In the genomic region with DNA sequence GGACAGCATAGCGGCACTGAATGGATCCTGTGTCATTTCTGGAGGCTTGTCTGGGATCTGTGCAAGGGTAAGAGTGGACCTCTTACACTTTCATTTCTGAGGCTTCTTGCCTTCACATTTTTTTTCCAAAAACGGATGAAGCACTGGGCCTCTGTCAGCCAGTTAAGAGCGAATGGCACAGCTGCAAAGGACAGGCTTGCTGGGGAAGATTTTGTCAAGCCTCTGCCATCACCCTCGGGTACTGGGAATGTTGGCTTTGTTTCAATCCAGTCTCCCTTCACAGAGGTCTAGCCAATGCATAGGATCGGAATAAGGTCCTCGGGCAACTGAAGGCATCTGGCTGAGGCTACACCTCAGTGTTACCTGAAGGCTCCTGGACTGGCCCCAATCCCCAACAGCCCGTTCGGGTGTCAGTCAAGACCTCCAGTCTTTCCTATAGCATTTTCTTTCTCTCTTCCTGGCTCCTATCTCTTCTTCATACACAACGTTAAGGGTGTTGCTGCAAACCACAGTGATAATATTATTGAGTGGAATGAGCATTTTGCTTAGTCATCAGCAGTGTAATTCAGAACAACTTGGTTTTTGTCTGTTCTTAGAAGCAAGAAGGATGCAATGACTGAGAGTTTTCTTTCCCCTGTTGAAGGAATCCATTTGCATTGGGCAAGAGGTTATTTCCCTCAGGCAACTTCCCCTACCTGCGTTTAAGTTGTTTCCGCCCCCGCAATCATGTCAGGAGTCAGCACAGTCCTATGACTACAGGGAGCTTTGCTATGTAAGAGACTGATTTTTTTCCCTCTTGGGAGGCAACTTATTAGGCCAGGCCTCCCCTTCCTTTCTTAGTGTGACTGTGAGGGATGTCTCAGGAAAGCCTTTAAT, we compare ENCODE assay signal across 9 cellular contexts. TPM values are rescaled to one million over a fixed set of nuclear protein-coding genes. Genes with fewer than 3 reads are reported as not detected.
DNase-seq lines count a peak whose midpoint lies in the region; ATAC-seq and TF ChIP-seq lines count a peak whose summit lies in the region.
"Had no signal": no experiment of that assay in that cellular context is flagged by ENCODE, and none has a peak within 500 bp of the region (broad histone marks: within the 10 kb centered on the region; RNA-seq: fewer than 3 reads in every experiment).

No MANE protein-coding gene starts in this region.

- no peak overlapping the region for H3K27ac Mint-ChIP-seq in activated CD4-positive, alpha-beta T cell treated with anti-CD3 and anti-CD28 coated beads, Interleukin-2, amount 10 ng/mL, durations not matched to agents 7 days and 5 days
- peak overlapping the region; percentile 80 for H3K27ac Mint-ChIP-seq in WTC11

- peaks cover 0 to 12% (median 0%) of the 10 kb centered on the region in 4 donors for H3K4me1 ChIP-seq in tibial artery
- H3K4me1 ChIP-seq: A549 had no signal

- peaks cover 80% of the 10 kb centered on the region for H3K36me3 Mint-ChIP-seq in activated CD4-positive, alpha-beta T cell treated with anti-CD3 and anti-CD28 coated beads, Interleukin-2, amount 10 ng/mL, durations not matched to agents 7 days and 5 days (ENCODE audit: low read depth)
- peaks cover 42% of the 10 kb centered on the region for H3K36me3 Mint-ChIP-seq in WTC11

- CTCF ChIA-PET in activated CD4-positive, alpha-beta T cell treated with anti-CD3 and anti-CD28 coated beads, Interleukin-2, amount 10 ng/mL, durations not matched to agents 7 days and 5 days (lab: Charles Lee): interaction anchor here (0.7 kb wide), 1 partner anchor 23 kb away, joined by 3 read pairs; a partner anchor contains a TSS
- CTCF ChIA-PET in WTC11 (lab: Charles Lee): no interaction called here

- TF ChIP-seq CTCF in WTC11 (IDR thresholded peaks at IDR 0.05) (no peak), tibial artery (IDR thresholded peaks at IDR 0.05) (no peak)

- intact Hi-C loops in tibial artery (cut with DNase I; ENCODE audit: low total_unique reads): no loop called here

- H3K9me3 ChIP-seq in tibial artery: no peaks in the 10 kb centered on the region
- H3K9me3 ChIP-seq: A549 had no signal

- H3K4me3 Mint-ChIP-seq in activated CD4-positive, alpha-beta T cell treated with anti-CD3 and anti-CD28 coated beads, Interleukin-2, amount 10 ng/mL, durations not matched to agents 7 days and 5 days: no peak overlapping the region
- H3K4me3 Mint-ChIP-seq in WTC11: no peak overlapping the region

- no peaks in the 10 kb centered on the region for H3K27me3 ChIP-seq in tibial artery

- H3K4me3 ChIP-seq in tibial artery: no peak overlapping the region
- H3K4me3 ChIP-seq: A549 had no signal

- H3K27me3 Mint-ChIP-seq in activated CD4-positive, alpha-beta T cell treated with anti-CD3 and anti-CD28 coated beads, Interleukin-2, amount 10 ng/mL, durations not matched to agents 7 days and 5 days: no peaks in the 10 kb centered on the region
- no peaks in the 10 kb centered on the region for H3K27me3 Mint-ChIP-seq in WTC11 (ENCODE audit: low read depth)

- DNase-seq in activated CD4-positive, alpha-beta T cell treated with anti-CD3 and anti-CD28 coated beads for 24 hours (ENCODE audit: low read depth in 2 of 2): peak; percentile 41 to 60
- no peak for DNase-seq in activated CD4-positive, alpha-beta T cell treated with anti-CD3 and anti-CD28 coated beads, Interleukin-2, amount 10 ng/mL, durations not matched to agents 7 days and 5 days
- DNase-seq in WTC11 (ENCODE audit: low spot score) (no peak), fibroblast of peridontal ligament (ENCODE audit: extremely low read depth) (peak; percentile 70), mesenteric fat pad (ENCODE audit: low spot score) (no peak), tibial artery (no peak)
- peak; percentile 61 to 70 for DNase-seq in stimulated activated CD4-positive, alpha-beta T cell treated with anti-CD3 and anti-CD28 coated beads, Interleukin-4, amount 100 ng/mL, for 48 hours (ENCODE audit: low read depth in 2 of 2)

- ATAC-seq in HG03060 (IDR thresholded peaks at IDR 0.05; ENCODE audit: low read depth, unreplicated experiment) (peak; percentile 48), WTC11 (peak; percentile 60)
- ATAC-seq: A549 had no signal

- H3K4me1 Mint-ChIP-seq in activated CD4-positive, alpha-beta T cell treated with anti-CD3 and anti-CD28 coated beads, Interleukin-2, amount 10 ng/mL, durations not matched to agents 7 days and 5 days: peaks cover 41% of the 10 kb centered on the region
- peaks cover 30% of the 10 kb centered on the region for H3K4me1 Mint-ChIP-seq in WTC11

- H3K9me3 Mint-ChIP-seq in activated CD4-positive, alpha-beta T cell treated with anti-CD3 and anti-CD28 coated beads, Interleukin-2, amount 10 ng/mL, durations not matched to agents 7 days and 5 days: peaks cover 12% of the 10 kb centered on the region
- peaks cover 7% of the 10 kb centered on the region for H3K9me3 Mint-ChIP-seq in WTC11

- H3K27ac ChIP-seq in tibial artery: no peak overlapping the region

- POLR2A ChIA-PET in activated CD4-positive, alpha-beta T cell treated with anti-CD3 and anti-CD28 coated beads, Interleukin-2, amount 10 ng/mL, durations not matched to agents 7 days and 5 days (lab: Charles Lee): no interaction called here
- POLR2A ChIA-PET in WTC11 (lab: Charles Lee): no interaction called here

- H3K36me3 ChIP-seq in tibial artery: peaks cover 6 to 29% (median 26%) of the 10 kb centered on the region in 3 donors

TF ChIP-seq in WTC11, 78 proteins besides CTCF, POLR2A, EP300 and RAD21 (continues in another document):
- no peak for TF ChIP-seq JAZF1 (CRISPR knock-in tag; IDR thresholded peaks at IDR 0.05)
- TF ChIP-seq, protein P1, sequence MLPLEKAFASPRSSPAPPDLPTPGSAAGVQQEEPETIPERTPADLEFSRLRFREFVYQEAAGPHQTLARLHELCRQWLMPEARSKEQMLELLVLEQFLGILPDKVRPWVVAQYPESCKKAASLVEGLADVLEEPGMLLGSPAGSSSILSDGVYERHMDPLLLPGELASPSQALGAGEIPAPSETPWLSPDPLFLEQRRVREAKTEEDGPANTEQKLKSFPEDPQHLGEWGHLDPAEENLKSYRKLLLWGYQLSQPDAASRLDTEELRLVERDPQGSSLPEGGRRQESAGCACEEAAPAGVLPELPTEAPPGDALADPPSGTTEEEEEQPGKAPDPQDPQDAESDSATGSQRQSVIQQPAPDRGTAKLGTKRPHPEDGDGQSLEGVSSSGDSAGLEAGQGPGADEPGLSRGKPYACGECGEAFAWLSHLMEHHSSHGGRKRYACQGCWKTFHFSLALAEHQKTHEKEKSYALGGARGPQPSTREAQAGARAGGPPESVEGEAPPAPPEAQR (CRISPR knock-in tag; IDR thresholded peaks at IDR 0.05): no peak
- TF ChIP-seq, protein P2, sequence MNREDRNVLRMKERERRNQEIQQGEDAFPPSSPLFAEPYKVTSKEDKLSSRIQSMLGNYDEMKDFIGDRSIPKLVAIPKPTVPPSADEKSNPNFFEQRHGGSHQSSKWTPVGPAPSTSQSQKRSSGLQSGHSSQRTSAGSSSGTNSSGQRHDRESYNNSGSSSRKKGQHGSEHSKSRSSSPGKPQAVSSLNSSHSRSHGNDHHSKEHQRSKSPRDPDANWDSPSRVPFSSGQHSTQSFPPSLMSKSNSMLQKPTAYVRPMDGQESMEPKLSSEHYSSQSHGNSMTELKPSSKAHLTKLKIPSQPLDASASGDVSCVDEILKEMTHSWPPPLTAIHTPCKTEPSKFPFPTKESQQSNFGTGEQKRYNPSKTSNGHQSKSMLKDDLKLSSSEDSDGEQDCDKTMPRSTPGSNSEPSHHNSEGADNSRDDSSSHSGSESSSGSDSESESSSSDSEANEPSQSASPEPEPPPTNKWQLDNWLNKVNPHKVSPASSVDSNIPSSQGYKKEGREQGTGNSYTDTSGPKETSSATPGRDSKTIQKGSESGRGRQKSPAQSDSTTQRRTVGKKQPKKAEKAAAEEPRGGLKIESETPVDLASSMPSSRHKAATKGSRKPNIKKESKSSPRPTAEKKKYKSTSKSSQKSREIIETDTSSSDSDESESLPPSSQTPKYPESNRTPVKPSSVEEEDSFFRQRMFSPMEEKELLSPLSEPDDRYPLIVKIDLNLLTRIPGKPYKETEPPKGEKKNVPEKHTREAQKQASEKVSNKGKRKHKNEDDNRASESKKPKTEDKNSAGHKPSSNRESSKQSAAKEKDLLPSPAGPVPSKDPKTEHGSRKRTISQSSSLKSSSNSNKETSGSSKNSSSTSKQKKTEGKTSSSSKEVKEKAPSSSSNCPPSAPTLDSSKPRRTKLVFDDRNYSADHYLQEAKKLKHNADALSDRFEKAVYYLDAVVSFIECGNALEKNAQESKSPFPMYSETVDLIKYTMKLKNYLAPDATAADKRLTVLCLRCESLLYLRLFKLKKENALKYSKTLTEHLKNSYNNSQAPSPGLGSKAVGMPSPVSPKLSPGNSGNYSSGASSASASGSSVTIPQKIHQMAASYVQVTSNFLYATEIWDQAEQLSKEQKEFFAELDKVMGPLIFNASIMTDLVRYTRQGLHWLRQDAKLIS (CRISPR knock-in tag; IDR thresholded peaks at IDR 0.05; ENCODE audit: borderline replicate concordance): no peak
- TF ChIP-seq, protein P3, sequence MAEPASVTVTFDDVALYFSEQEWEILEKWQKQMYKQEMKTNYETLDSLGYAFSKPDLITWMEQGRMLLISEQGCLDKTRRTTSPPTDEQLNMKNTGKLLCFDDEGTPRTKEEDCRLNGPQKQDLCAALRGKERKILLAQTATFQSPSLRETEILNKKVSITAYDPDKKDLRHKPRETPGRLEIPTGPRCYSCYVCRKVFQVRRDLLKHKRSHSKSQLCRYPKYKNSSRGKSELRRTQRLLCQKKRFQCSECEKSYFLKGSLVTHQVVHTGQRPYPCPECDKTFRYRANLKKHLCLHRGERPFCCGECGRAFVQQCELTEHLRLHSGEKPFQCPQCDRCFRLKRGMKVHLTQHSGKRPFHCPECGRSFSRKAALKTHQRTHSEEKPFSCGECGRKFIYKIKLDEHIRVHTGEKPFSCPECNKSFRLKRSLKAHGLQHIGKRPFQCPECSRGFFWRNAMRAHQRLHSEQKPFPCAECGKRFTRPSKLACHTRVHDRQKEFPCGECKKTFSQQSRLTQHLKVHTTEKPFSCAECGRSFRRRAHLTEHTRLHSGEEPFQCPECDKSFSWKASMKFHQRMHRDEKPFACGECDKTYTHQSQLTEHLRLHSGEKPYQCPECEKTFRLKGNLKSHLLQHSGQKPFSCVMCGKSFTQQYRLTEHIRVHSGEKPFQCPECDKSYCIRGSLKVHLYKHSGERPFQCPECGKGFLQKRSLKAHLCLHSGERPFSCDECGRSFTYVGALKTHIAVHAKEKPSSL (CRISPR knock-in tag; conservative IDR thresholded peaks at IDR 0.05): no peak

RNA-seq across cellular contexts. Expression of a gene that starts 22.8 kb away (rescaled TPM):
- 10 to 100 TPM; 49.8 to 74.6 TPM for total RNA-seq in activated CD4-positive, alpha-beta T cell treated with anti-CD3 and anti-CD28 coated beads, Interleukin-2, amount 10 ng/mL, durations not matched to agents 7 days and 5 days
- total RNA-seq in WTC11 (2021) (14.3 to 17.2 TPM (median 14.4 TPM) in 3 replicates), mesenteric fat pad (12.1 TPM)

RNA-seq across cellular contexts. Expression of a gene that starts 23.2 kb away (rescaled TPM):
- 100 to 1,000 TPM; 227 to 242 TPM for total RNA-seq in activated CD4-positive, alpha-beta T cell treated with anti-CD3 and anti-CD28 coated beads, Interleukin-2, amount 10 ng/mL, durations not matched to agents 7 days and 5 days
- total RNA-seq in WTC11 (2021) (49.5 to 56.6 TPM (median 54.7 TPM) in 3 replicates), mesenteric fat pad (54.5 TPM)

Comparison
In these comparisons a context has a peak if more than half of its experiments do, and no peak if none do; other contexts are left out.
1. DNase-seq: peak in activated CD4-positive, alpha-beta T cell treated with anti-CD3 and anti-CD28 coated beads for 24 hours (2 of 2), fibroblast of peridontal ligament (single experiment) and stimulated activated CD4-positive, alpha-beta T cell treated with anti-CD3 and anti-CD28 coated beads, Interleukin-4, amount 100 ng/mL, for 48 hours (2 of 2); none in activated CD4-positive, alpha-beta T cell treated with anti-CD3 and anti-CD28 coated beads, Interleukin-2, amount 10 ng/mL, durations not matched to agents 7 days and 5 days (single experiment), WTC11 (single experiment), mesenteric fat pad (single experiment) and tibial artery (0 of 2).